Comparison of ENCODE assay signal across 27 cellular contexts in genomic region chr14:76887196-76887595, GRCh38.
DNase-seq lines count a peak whose midpoint lies in the region; ATAC-seq and TF ChIP-seq lines count a peak whose summit lies in the region.
"Had no signal": no experiment of that assay in that cellular context is flagged by ENCODE, and none has a peak within 500 bp of the region (broad histone marks: within the 10 kb centered on the region; RNA-seq: fewer than 3 reads in every experiment).

No MANE protein-coding gene starts in this region.

- H3K27me3 Mint-ChIP-seq in activated CD8-positive, alpha-beta T cell treated with anti-CD3 and anti-CD28 coated beads, Interleukin-2, amount 10 ng/mL, durations not matched to agents 7 days and 5 days (ENCODE audit: low read depth) = peaks cover 7% of the 10 kb centered on the region
- H3K27me3 Mint-ChIP-seq: activated naive CD8-positive, alpha-beta T cell treated with anti-CD3 and anti-CD28 coated beads, Interleukin-2, amount 50 U/mL, for 24 hours had no signal

- DNase-seq in AG10803 (ENCODE audit: low read depth) = peak; percentile 43
- DNase-seq in GM03348 (ENCODE audit: low spot score) = peak; percentile 64
- peak; percentile 11 to 43 for DNase-seq in cardiac fibroblast (ENCODE audit: low read depth in 2 of 2)
- DNase-seq in mesenchymal stem cell = no peak
- DNase-seq in activated CD4-positive, alpha-beta T cell treated with anti-CD3 and anti-CD28 coated beads, Interleukin-2, amount 50 U/mL, for 48 hours = no peak
- no peak for DNase-seq in activated CD8-positive, alpha-beta T cell treated with anti-CD3 and anti-CD28 coated beads, Interleukin-2, amount 10 ng/mL, durations not matched to agents 7 days and 5 days
- DNase-seq in iPS-NIHi11 (ENCODE audit: low spot score) = no peak
- DNase-seq: ACHN; activated naive CD8-positive, alpha-beta T cell treated with anti-CD3 and anti-CD28 coated beads, Interleukin-2, amount 50 U/mL, for 24 hours; activated T-cell treated with anti-CD3 and anti-CD28 coated beads, Interleukin-2, amount 50 U/mL, for 72 hours; C1 segment of cervical spinal cord; Caco-2; cerebellar nuclear complex; DMS53; GF-D8; midbrain; naive thymus-derived CD4-positive, alpha-beta T cell; NCI-H1105; NCI-H1930; NCI-H524; right lobe of liver; spleen; stimulated activated CD4-positive, alpha-beta T cell treated with anti-CD3 and anti-CD28 coated beads, Interleukin-2, amount 100 ng/mL, for 24 hours; stimulated activated naive CD8-positive, alpha-beta T cell treated with anti-CD3 and anti-CD28 coated beads, Interleukin-15, Interleukin-2, amounts not matched to agents 100 U/mL and 50 U/mL, for 24 hours; T-helper 17 cell had no signal

- no peak overlapping the region for H4K91ac ChIP-seq in mesenchymal stem cell (ENCODE audit: low read length)

- H3K36me3 ChIP-seq in mesenchymal stem cell (ENCODE audit: control insufficient read depth in 1 of 2, insufficient read depth in 2 of 2, low read depth in 1 of 2, low read length in 2 of 2) = no peaks in the 10 kb centered on the region
- H3K36me3 ChIP-seq: right lobe of liver, spleen had no signal

- H2AK5ac ChIP-seq in mesenchymal stem cell (ENCODE audit: low read length, severe bottlenecking) = no peak overlapping the region

- no peak overlapping the region for H4K8ac ChIP-seq in mesenchymal stem cell (ENCODE audit: low read length)

- H3K27ac ChIP-seq in mesenchymal stem cell (ENCODE audit: low read length, poor library complexity, severe bottlenecking) = no peak overlapping the region
- H3K27ac ChIP-seq: right lobe of liver, spleen had no signal

- H3K9me3 ChIP-seq in mesenchymal stem cell (ENCODE audit: control insufficient read depth, low read length) = no peaks in the 10 kb centered on the region
- H3K9me3 ChIP-seq: right lobe of liver had no signal

- H2BK5ac ChIP-seq in mesenchymal stem cell (ENCODE audit: low read depth, low read length, poor library complexity, severe bottlenecking) = no peak overlapping the region

- peaks cover 2 to 3% of the 10 kb centered on the region in 2 experiments for H3K27me3 ChIP-seq in mesenchymal stem cell (ENCODE audit: control insufficient read depth in 1 of 2, insufficient read depth in 1 of 2, low read length in 2 of 2)
- H3K27me3 ChIP-seq: right lobe of liver, spleen had no signal

- 85% methylated on average over 5 of the region's 6 CpGs for WGBS in mesenchymal stem cell

- CTCF ChIA-PET in activated CD8-positive, alpha-beta T cell treated with anti-CD3 and anti-CD28 coated beads, Interleukin-2, amount 10 ng/mL, durations not matched to agents 7 days and 5 days (lab: Charles Lee) = interaction anchor here (1.8 to 2.7 kb wide), 7 partner anchors 11 to 202 kb away, joined by 4 to 17 read pairs (median 6); no protein-coding TSS in a partner anchor

- H3K14ac ChIP-seq in mesenchymal stem cell (ENCODE audit: low read length in 2 of 2) = no peak overlapping the region

- TF ChIP-seq CTCF in AG10803 (conservative IDR thresholded peaks at IDR 0.05; ENCODE audit: low read length) = no peak
- no peak for TF ChIP-seq CTCF in cardiac fibroblast (IDR thresholded peaks at IDR 0.05; ENCODE audit: low read depth, low read length)

- no peak overlapping the region for H3K4ac ChIP-seq in mesenchymal stem cell (ENCODE audit: low read depth in 1 of 2, low read length in 2 of 2)

- H3K36me3 Mint-ChIP-seq in activated CD8-positive, alpha-beta T cell treated with anti-CD3 and anti-CD28 coated beads, Interleukin-2, amount 10 ng/mL, durations not matched to agents 7 days and 5 days (ENCODE audit: low read depth) = no peaks in the 10 kb centered on the region
- H3K36me3 Mint-ChIP-seq: naive thymus-derived CD4-positive, alpha-beta T cell had no signal

- no peak overlapping the region for H3K18ac ChIP-seq in mesenchymal stem cell (ENCODE audit: low read depth in 1 of 2, low read length in 2 of 2)

- H3K4me1 ChIP-seq in mesenchymal stem cell (ENCODE audit: control insufficient read depth, insufficient read depth, low read depth, low read length) = peaks cover 10% of the 10 kb centered on the region
- H3K4me1 ChIP-seq: Caco-2, right lobe of liver had no signal

- H2BK120ac ChIP-seq in mesenchymal stem cell (ENCODE audit: low read depth, low read length) = no peak overlapping the region

- H3K23ac ChIP-seq in mesenchymal stem cell (ENCODE audit: low read length in 2 of 2) = no peak overlapping the region

- H3K79me1 ChIP-seq in mesenchymal stem cell (replicated peaks; ENCODE audit: low read length, poor library complexity, severe bottlenecking) = no peaks in the 10 kb centered on the region

- H2BK12ac ChIP-seq in mesenchymal stem cell (ENCODE audit: low read length in 2 of 2) = no peak overlapping the region

- no peak overlapping the region for H3K4me2 ChIP-seq in mesenchymal stem cell (ENCODE audit: low read length, poor library complexity, severe bottlenecking)

- no peak for ATAC-seq in activated CD8-positive, alpha-beta T cell treated with anti-CD3 and anti-CD28 coated beads, Interleukin-2, amount 10 ng/mL, durations not matched to agents 7 days and 5 days
- ATAC-seq: activated naive CD8-positive, alpha-beta T cell treated with anti-CD3 and anti-CD28 coated beads, Interleukin-2, amount 50 U/mL, for 24 hours; activated T-cell treated with anti-CD3 and anti-CD28 coated beads, Interleukin-2, amount 50 U/mL, for 72 hours; K562; naive thymus-derived CD4-positive, alpha-beta T cell; right lobe of liver; stimulated activated naive CD8-positive, alpha-beta T cell treated with anti-CD3 and anti-CD28 coated beads, Interleukin-15, Interleukin-2, amounts not matched to agents 100 U/mL and 50 U/mL, for 24 hours; T-helper 17 cell had no signal

- H3K4me3 Mint-ChIP-seq in activated CD8-positive, alpha-beta T cell treated with anti-CD3 and anti-CD28 coated beads, Interleukin-2, amount 10 ng/mL, durations not matched to agents 7 days and 5 days = no peak overlapping the region
- H3K4me3 Mint-ChIP-seq: activated naive CD8-positive, alpha-beta T cell treated with anti-CD3 and anti-CD28 coated beads, Interleukin-2, amount 50 U/mL, for 24 hours; activated T-cell treated with anti-CD3 and anti-CD28 coated beads, Interleukin-2, amount 50 U/mL, for 72 hours; naive thymus-derived CD4-positive, alpha-beta T cell; T-helper 17 cell had no signal

- peaks cover 2% of the 10 kb centered on the region for H3K9me3 Mint-ChIP-seq in activated CD8-positive, alpha-beta T cell treated with anti-CD3 and anti-CD28 coated beads, Interleukin-2, amount 10 ng/mL, durations not matched to agents 7 days and 5 days (ENCODE audit: insufficient read depth)
- H3K9me3 Mint-ChIP-seq: activated naive CD8-positive, alpha-beta T cell treated with anti-CD3 and anti-CD28 coated beads, Interleukin-2, amount 50 U/mL, for 24 hours; activated T-cell treated with anti-CD3 and anti-CD28 coated beads, Interleukin-2, amount 50 U/mL, for 72 hours had no signal

- H3K27ac Mint-ChIP-seq in activated CD8-positive, alpha-beta T cell treated with anti-CD3 and anti-CD28 coated beads, Interleukin-2, amount 10 ng/mL, durations not matched to agents 7 days and 5 days = no peak overlapping the region
- H3K27ac Mint-ChIP-seq: activated naive CD8-positive, alpha-beta T cell treated with anti-CD3 and anti-CD28 coated beads, Interleukin-2, amount 50 U/mL, for 24 hours; activated T-cell treated with anti-CD3 and anti-CD28 coated beads, Interleukin-2, amount 50 U/mL, for 72 hours; progenitor cell of endocrine pancreas; T-helper 17 cell had no signal

- peak overlapping the region; percentile 51 for H3K9ac ChIP-seq in mesenchymal stem cell (ENCODE audit: low read length)

- H3K4me3 ChIP-seq in AG10803 (ENCODE audit: low read length) (no peak overlapping the region), cardiac fibroblast (replicated peaks in 1 of 2; ENCODE audit: low read depth in 2 of 2, low read length in 2 of 2) (no peak overlapping the region), mesenchymal stem cell (ENCODE audit: insufficient read depth in 1 of 2, low read depth in 1 of 2, low read length in 2 of 2) (no peak overlapping the region)
- H3K4me3 ChIP-seq: K562, right lobe of liver, spleen had no signal

- H3K4me1 Mint-ChIP-seq in activated CD8-positive, alpha-beta T cell treated with anti-CD3 and anti-CD28 coated beads, Interleukin-2, amount 10 ng/mL, durations not matched to agents 7 days and 5 days (ENCODE audit: low read depth) = peaks cover 18% of the 10 kb centered on the region

- POLR2A ChIA-PET in activated CD8-positive, alpha-beta T cell treated with anti-CD3 and anti-CD28 coated beads, Interleukin-2, amount 10 ng/mL, durations not matched to agents 7 days and 5 days (lab: Charles Lee) = no interaction called here

- no peak overlapping the region for H2BK15ac ChIP-seq in mesenchymal stem cell (ENCODE audit: low read depth, poor library complexity, severe bottlenecking)

- no peak overlapping the region for H2AFZ ChIP-seq in mesenchymal stem cell (ENCODE audit: low read depth, low read length)

Comparison
In these comparisons a context has a peak if more than half of its experiments do, and no peak if none do; other contexts are left out.
1. DNase-seq: peak in AG10803 (single experiment), GM03348 (single experiment) and cardiac fibroblast (2 of 2); none in mesenchymal stem cell (single experiment), activated CD4-positive, alpha-beta T cell treated with anti-CD3 and anti-CD28 coated beads, Interleukin-2, amount 50 U/mL, for 48 hours (0 of 2), activated CD8-positive, alpha-beta T cell treated with anti-CD3 and anti-CD28 coated beads, Interleukin-2, amount 10 ng/mL, durations not matched to agents 7 days and 5 days (single experiment) and iPS-NIHi11 (single experiment).